Comparison of ENCODE assay signal across 8 cellular contexts in genomic region chr3:46946856-46947544, GRCh38. TPM values are rescaled to one million over a fixed set of nuclear protein-coding genes. Genes with fewer than 3 reads are reported as not detected.
DNase-seq lines count a peak whose midpoint lies in the region; ATAC-seq and TF ChIP-seq lines count a peak whose summit lies in the region.

No MANE protein-coding gene starts in this region.

- H3K36me3 Mint-ChIP-seq in T-cell (peaks cover 15% of the 10 kb centered on the region), osteocyte (ENCODE audit: unreplicated experiment) (peaks cover 6% of the 10 kb centered on the region)
- peaks cover 17% of the 10 kb centered on the region for H3K36me3 Mint-ChIP-seq in activated naive CD8-positive, alpha-beta T cell treated with anti-CD3 and anti-CD28 coated beads, Interleukin-2, amount 10 ng/mL, durations not matched to agents 7 days and 5 days
- H3K36me3 Mint-ChIP-seq in stimulated activated memory B cell treated with anti-CD40 and anti-IgM and Interleukin-4, amounts not matched to agents 10 μg/mL and 1 μg/mL and 100 μg/mL, for 72 hours: peaks cover 56% of the 10 kb centered on the region

- CTCF ChIA-PET in T-cell (lab: Charles Lee): interaction anchor here (1.2 to 2.4 kb wide), 3 partner anchors 11 to 37 kb away, joined by 3 to 11 read pairs (median 4); no protein-coding TSS in a partner anchor

- H3K27me3 Mint-ChIP-seq in T-cell (no peaks in the 10 kb centered on the region), osteocyte (ENCODE audit: unreplicated experiment) (no peaks in the 10 kb centered on the region)
- no peaks in the 10 kb centered on the region for H3K27me3 Mint-ChIP-seq in activated naive CD8-positive, alpha-beta T cell treated with anti-CD3 and anti-CD28 coated beads, Interleukin-2, amount 10 ng/mL, durations not matched to agents 7 days and 5 days
- no peaks in the 10 kb centered on the region for H3K27me3 Mint-ChIP-seq in stimulated activated memory B cell treated with anti-CD40 and anti-IgM and Interleukin-4, amounts not matched to agents 10 μg/mL and 1 μg/mL and 100 μg/mL, for 72 hours

- 58% methylated on average over 7 of the region's 7 CpGs for WGBS in liver

- H3K4me3 ChIP-seq in BE2C (ENCODE audit: low read depth, low read length): no peak overlapping the region
- H3K4me3 ChIP-seq in liver (ENCODE audit: low read depth in 1 of 3, low read length in 3 of 3): no peak overlapping the region

- DNase-seq in BE2C: peak; percentile 66
- peak; percentile 41 to 76 (median 64) for DNase-seq in T-cell
- DNase-seq in activated naive CD8-positive, alpha-beta T cell treated with anti-CD3 and anti-CD28 coated beads, Interleukin-2, amount 10 ng/mL, durations not matched to agents 7 days and 5 days: peak; percentile 58
- DNase-seq in cerebellar nuclear complex (lab: John Stamatoyannopoulos, UW): no peak
- no peak for DNase-seq in osteocyte (ENCODE audit: extremely low spot score, unreplicated experiment)

- POLR2A ChIA-PET in T-cell (lab: Charles Lee): interaction anchor here (0.5 to 1.4 kb wide), 3 partner anchors 12 to 984 kb away, joined by 4 to 7 read pairs (median 5); no protein-coding TSS in a partner anchor
- POLR2A ChIA-PET in activated naive CD8-positive, alpha-beta T cell treated with anti-CD3 and anti-CD28 coated beads, Interleukin-2, amount 10 ng/mL, durations not matched to agents 7 days and 5 days (lab: Charles Lee): interaction anchor here (1.1 to 2.4 kb wide), 8 partner anchors 12 to 83 kb away, joined by 3 to 13 read pairs (median 6); partner anchors contain the start of genes CCDC12 and NBEAL2

- no peak overlapping the region for H3K9ac ChIP-seq in liver (ENCODE audit: low read depth in 1 of 2, low read length in 2 of 2)

- peak overlapping the region; percentile 47 to 70 for H3K27ac ChIP-seq in liver (ENCODE audit: low read depth in 1 of 2, low read length in 2 of 2)

- H3K27me3 ChIP-seq in BE2C (no peaks in the 10 kb centered on the region), liver (ENCODE audit: control insufficient read depth in 4 of 4, insufficient read depth in 4 of 4, low read length in 3 of 4) (no peaks in the 10 kb centered on the region)

- H3K4me1 ChIP-seq in BE2C (peaks cover 25% of the 10 kb centered on the region), liver (ENCODE audit: control insufficient read depth in 4 of 4, insufficient read depth in 4 of 4, low read length in 3 of 4) (peaks cover 47 to 88% (median 58%) of the 10 kb centered on the region in 4 donors)

- H3K9me3 ChIP-seq in BE2C (no peaks in the 10 kb centered on the region), liver (ENCODE audit: control insufficient read depth in 4 of 4, low read length in 3 of 4) (no peaks in the 10 kb centered on the region)

- peak; percentile 52 to 73 (median 69) for ATAC-seq in T-cell (replicated peaks in 1 of 4)
- peak; percentile 64 for ATAC-seq in activated naive CD8-positive, alpha-beta T cell treated with anti-CD3 and anti-CD28 coated beads, Interleukin-2, amount 10 ng/mL, durations not matched to agents 7 days and 5 days (ENCODE audit: low read depth)
- no peak for ATAC-seq in stimulated activated memory B cell treated with anti-CD40 and anti-IgM and Interleukin-4, amounts not matched to agents 10 μg/mL and 1 μg/mL and 100 μg/mL, for 72 hours
- ATAC-seq in GM18858 (IDR thresholded peaks at IDR 0.05; ENCODE audit: unreplicated experiment): no peak

- H3K4me1 Mint-ChIP-seq in T-cell (peaks cover 87 to 92% (median 89%) of the 10 kb centered on the region in 3 donors), osteocyte (ENCODE audit: unreplicated experiment) (peaks cover 53% of the 10 kb centered on the region)
- H3K4me1 Mint-ChIP-seq in activated naive CD8-positive, alpha-beta T cell treated with anti-CD3 and anti-CD28 coated beads, Interleukin-2, amount 10 ng/mL, durations not matched to agents 7 days and 5 days: peaks cover 59% of the 10 kb centered on the region
- peaks cover 97% of the 10 kb centered on the region for H3K4me1 Mint-ChIP-seq in stimulated activated memory B cell treated with anti-CD40 and anti-IgM and Interleukin-4, amounts not matched to agents 10 μg/mL and 1 μg/mL and 100 μg/mL, for 72 hours

- H3K9me3 Mint-ChIP-seq in T-cell (no peaks in the 10 kb centered on the region), osteocyte (ENCODE audit: unreplicated experiment) (no peaks in the 10 kb centered on the region)
- H3K9me3 Mint-ChIP-seq in activated naive CD8-positive, alpha-beta T cell treated with anti-CD3 and anti-CD28 coated beads, Interleukin-2, amount 10 ng/mL, durations not matched to agents 7 days and 5 days: no peaks in the 10 kb centered on the region
- no peaks in the 10 kb centered on the region for H3K9me3 Mint-ChIP-seq in stimulated activated memory B cell treated with anti-CD40 and anti-IgM and Interleukin-4, amounts not matched to agents 10 μg/mL and 1 μg/mL and 100 μg/mL, for 72 hours

- TF ChIP-seq CTCF in BE2C (IDR thresholded peaks at IDR 0.05; ENCODE audit: low read depth, low read length) (no peak), liver (IDR thresholded peaks at IDR 0.05; ENCODE audit: low read depth, low read length, missing input control) (no peak), osteocyte (IDR thresholded peaks at IDR 0.05) (no peak)

- H3K36me3 ChIP-seq in BE2C (no peaks in the 10 kb centered on the region), liver (ENCODE audit: control insufficient read depth in 4 of 4, insufficient read depth in 3 of 4, low read depth in 1 of 4, low read length in 3 of 4) (peaks cover 0 to 2% (median 0%) of the 10 kb centered on the region in 4 donors)

- H3K27ac Mint-ChIP-seq in T-cell (peak overlapping the region; percentile 89 to 96), osteocyte (ENCODE audit: unreplicated experiment) (no peak overlapping the region)
- H3K27ac Mint-ChIP-seq in activated naive CD8-positive, alpha-beta T cell treated with anti-CD3 and anti-CD28 coated beads, Interleukin-2, amount 10 ng/mL, durations not matched to agents 7 days and 5 days: peak overlapping the region; percentile 69
- peak overlapping the region; percentile 86 for H3K27ac Mint-ChIP-seq in stimulated activated memory B cell treated with anti-CD40 and anti-IgM and Interleukin-4, amounts not matched to agents 10 μg/mL and 1 μg/mL and 100 μg/mL, for 72 hours

- TF ChIP-seq RAD21 in liver (IDR thresholded peaks at IDR 0.05): no peak

- peak overlapping the region; percentile 57 to 81 (median 76) for H3K4me3 Mint-ChIP-seq in T-cell
- H3K4me3 Mint-ChIP-seq in activated naive CD8-positive, alpha-beta T cell treated with anti-CD3 and anti-CD28 coated beads, Interleukin-2, amount 10 ng/mL, durations not matched to agents 7 days and 5 days: peak overlapping the region; percentile 47
- peak overlapping the region; percentile 16 for H3K4me3 Mint-ChIP-seq in stimulated activated memory B cell treated with anti-CD40 and anti-IgM and Interleukin-4, amounts not matched to agents 10 μg/mL and 1 μg/mL and 100 μg/mL, for 72 hours
- H3K4me3 Mint-ChIP-seq in osteocyte (ENCODE audit: unreplicated experiment): no peak overlapping the region

TF ChIP-seq in liver, 16 proteins besides CTCF, POLR2A, EP300 and RAD21:
- TF ChIP-seq TAF1 (conservative IDR thresholded peaks at IDR 0.05) (no peak), FOXA1 (IDR thresholded peaks at IDR 0.05) (no peak), GABPA (IDR thresholded peaks at IDR 0.05 in 1 of 2, conservative IDR thresholded peaks at IDR 0.05 in 1 of 2) (no peak), HNF4A (conservative IDR thresholded peaks at IDR 0.05) (no peak)
- TF ChIP-seq, protein P1, sequence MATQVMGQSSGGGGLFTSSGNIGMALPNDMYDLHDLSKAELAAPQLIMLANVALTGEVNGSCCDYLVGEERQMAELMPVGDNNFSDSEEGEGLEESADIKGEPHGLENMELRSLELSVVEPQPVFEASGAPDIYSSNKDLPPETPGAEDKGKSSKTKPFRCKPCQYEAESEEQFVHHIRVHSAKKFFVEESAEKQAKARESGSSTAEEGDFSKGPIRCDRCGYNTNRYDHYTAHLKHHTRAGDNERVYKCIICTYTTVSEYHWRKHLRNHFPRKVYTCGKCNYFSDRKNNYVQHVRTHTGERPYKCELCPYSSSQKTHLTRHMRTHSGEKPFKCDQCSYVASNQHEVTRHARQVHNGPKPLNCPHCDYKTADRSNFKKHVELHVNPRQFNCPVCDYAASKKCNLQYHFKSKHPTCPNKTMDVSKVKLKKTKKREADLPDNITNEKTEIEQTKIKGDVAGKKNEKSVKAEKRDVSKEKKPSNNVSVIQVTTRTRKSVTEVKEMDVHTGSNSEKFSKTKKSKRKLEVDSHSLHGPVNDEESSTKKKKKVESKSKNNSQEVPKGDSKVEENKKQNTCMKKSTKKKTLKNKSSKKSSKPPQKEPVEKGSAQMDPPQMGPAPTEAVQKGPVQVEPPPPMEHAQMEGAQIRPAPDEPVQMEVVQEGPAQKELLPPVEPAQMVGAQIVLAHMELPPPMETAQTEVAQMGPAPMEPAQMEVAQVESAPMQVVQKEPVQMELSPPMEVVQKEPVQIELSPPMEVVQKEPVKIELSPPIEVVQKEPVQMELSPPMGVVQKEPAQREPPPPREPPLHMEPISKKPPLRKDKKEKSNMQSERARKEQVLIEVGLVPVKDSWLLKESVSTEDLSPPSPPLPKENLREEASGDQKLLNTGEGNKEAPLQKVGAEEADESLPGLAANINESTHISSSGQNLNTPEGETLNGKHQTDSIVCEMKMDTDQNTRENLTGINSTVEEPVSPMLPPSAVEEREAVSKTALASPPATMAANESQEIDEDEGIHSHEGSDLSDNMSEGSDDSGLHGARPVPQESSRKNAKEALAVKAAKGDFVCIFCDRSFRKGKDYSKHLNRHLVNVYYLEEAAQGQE (IDR thresholded peaks at IDR 0.05): no peak
TF ChIP-seq in liver: peak in this region for 0.

RNA-seq across cellular contexts. Expression of gene CCDC12, which starts 29.5 kb away (rescaled TPM):
- 80.9 TPM for polyA plus RNA-seq in BE2C (2012; ENCODE audit: insufficient read depth, insufficient read length, low read depth)
- 10 to 100 TPM; 66.5 to 78.4 (median 72.8) TPM for total RNA-seq in T-cell
- total RNA-seq in activated naive CD8-positive, alpha-beta T cell treated with anti-CD3 and anti-CD28 coated beads, Interleukin-2, amount 10 ng/mL, durations not matched to agents 7 days and 5 days: 10 to 100 TPM; 58.6 to 60.0 TPM
- 10 to 100 TPM in 1 of 2 donors, 1 to 10 TPM in 1; 8.5 to 27.9 TPM for total RNA-seq in liver
- 10 to 100 TPM; 25.2 to 35.1 TPM for polyA plus RNA-seq in liver
- total RNA-seq in osteocyte: 34.5 and 37.4 TPM in 2 replicates

RNA-seq across cellular contexts. Expression of gene NBEAL2, which starts 32.5 kb away (rescaled TPM):
- 16.3 TPM for polyA plus RNA-seq in BE2C (2012; ENCODE audit: insufficient read depth, insufficient read length, low read depth)
- total RNA-seq in T-cell: 100 to 1,000 TPM; 141 to 206 (median 182) TPM
- total RNA-seq in activated naive CD8-positive, alpha-beta T cell treated with anti-CD3 and anti-CD28 coated beads, Interleukin-2, amount 10 ng/mL, durations not matched to agents 7 days and 5 days: 100 to 1,000 TPM; 165 to 178 TPM
- 10 to 100 TPM in 1 of 2 donors, 1 to 10 TPM in 1; 10.0 to 20.7 TPM for total RNA-seq in liver
- 1 to 10 TPM; 2.0 to 5.2 TPM for polyA plus RNA-seq in liver
- 14.0 and 21.8 TPM in 2 replicates for total RNA-seq in osteocyte

Comparison
In these comparisons a context has a peak if more than half of its experiments do, and no peak if none do; other contexts are left out.
1. DNase-seq: peak in BE2C (single experiment), T-cell (34 of 34) and activated naive CD8-positive, alpha-beta T cell treated with anti-CD3 and anti-CD28 coated beads, Interleukin-2, amount 10 ng/mL, durations not matched to agents 7 days and 5 days (single experiment); none in cerebellar nuclear complex (0 of 2) and osteocyte (single experiment).
2. ATAC-seq: peak in T-cell (4 of 4) and activated naive CD8-positive, alpha-beta T cell treated with anti-CD3 and anti-CD28 coated beads, Interleukin-2, amount 10 ng/mL, durations not matched to agents 7 days and 5 days (single experiment); none in stimulated activated memory B cell treated with anti-CD40 and anti-IgM and Interleukin-4, amounts not matched to agents 10 μg/mL and 1 μg/mL and 100 μg/mL, for 72 hours (single experiment) and GM18858 (single experiment).